ENCODE assay signal across 11 cellular contexts in genomic region chr11:460331-461199, GRCh38. TPM values are rescaled to one million over a fixed set of nuclear protein-coding genes. Genes with fewer than 3 reads are reported as not detected.
DNase-seq lines count a peak whose midpoint lies in the region; ATAC-seq, FAIRE-seq and TF ChIP-seq lines count a peak whose summit lies in the region.
"Had no signal": no experiment of that assay in that cellular context is flagged by ENCODE, and none has a peak within 500 bp of the region (broad histone marks: within the 10 kb centered on the region; RNA-seq: fewer than 3 reads in every experiment).

No MANE protein-coding gene starts in this region.

- no peak overlapping the region for H3K14ac ChIP-seq in H1 (ENCODE audit: insufficient read length)

- no peak for TF ChIP-seq POLR2A in H1 (IDR thresholded peaks at IDR 0.05; ENCODE audit: control extremely low read depth in 1 of 2, low read depth in 2 of 2, low read length in 2 of 2)

- H4K91ac ChIP-seq in H1 (replicated peaks; ENCODE audit: insufficient read length, low read length): no peak overlapping the region

- no peak for TF ChIP-seq EP300 in H1 (IDR thresholded peaks at IDR 0.05; ENCODE audit: borderline replicate concordance in 1 of 2, low read depth in 2 of 2, low read length in 2 of 2)

- DNase-seq in H1 (ENCODE audit: low read depth in 1 of 2, low spot score in 2 of 2) (no peak), mesendoderm (peak; percentile 34), KBM-7 (no peak)
- DNase-seq in activated T-cell treated with anti-CD3 and anti-CD28 coated beads, Interleukin-2, amount 50 U/mL, for 24 hours: no peak
- DNase-seq: immature natural killer cell; nucleus accumbens; stimulated activated CD4-positive, alpha-beta T cell treated with anti-CD3 and anti-CD28 coated beads, Interleukin-2, amount 100 ng/mL, for 24 hours; stimulated activated naive CD8-positive, alpha-beta T cell treated with anti-CD3 and anti-CD28 coated beads, Interleukin-15, amount 100 ng/mL, for 72 hours had no signal

- ATAC-seq in HG02885 (IDR thresholded peaks at IDR 0.05; ENCODE audit: poor library complexity, unreplicated experiment): no peak
- ATAC-seq: stimulated activated naive CD8-positive, alpha-beta T cell treated with anti-CD3 and anti-CD28 coated beads, Interleukin-15, amount 100 ng/mL, for 72 hours had no signal

- H3K9me3 Mint-ChIP-seq in activated T-cell treated with anti-CD3 and anti-CD28 coated beads, Interleukin-2, amount 50 U/mL, for 24 hours: no peaks in the 10 kb centered on the region
- H3K9me3 Mint-ChIP-seq: immature natural killer cell; stimulated activated naive CD8-positive, alpha-beta T cell treated with anti-CD3 and anti-CD28 coated beads, Interleukin-15, amount 100 ng/mL, for 72 hours had no signal

- H3K9me3 ChIP-seq in HEK293 (ENCODE audit: control insufficient read depth, insufficient read depth, low read depth, low read length) (no peaks in the 10 kb centered on the region), H1 (ENCODE audit: insufficient read depth in 2 of 2, low read depth in 1 of 2, low read length in 1 of 2) (no peaks in the 10 kb centered on the region)

- 90% methylated on average over 41 of the region's 41 CpGs; no CpG with 5 or more reads in 1 of the 2 experiments for WGBS in H1 (ENCODE audit: extremely low coverage in 1 of 2, insufficient coverage in 1 of 2, insufficient read length in 1 of 2, insufficient replicate concordance in 2 of 2, low coverage in 1 of 2, low lambda C conversion rate in 2 of 2, missing lambda C conversion rate in 1 of 2), 2 experiments
- no CpG with 5 or more reads among the region's 41 CpGs for WGBS in mesendoderm (ENCODE audit: extremely low coverage, insufficient coverage, low lambda C conversion rate)

- CTCF ChIA-PET in HEK293 (lab: Yijun Ruan, JAX): no interaction called here
- CTCF ChIA-PET in H1 (lab: Charles Lee; ENCODE audit: partially characterized antibody): interaction anchor here (0.6 to 1.2 kb wide), 2 partner anchors 13 to 24 kb away, joined by 3 to 6 read pairs; no protein-coding TSS in a partner anchor

- H4K20me1 ChIP-seq in H1 (replicated peaks in 1 of 2; ENCODE audit: control insufficient read depth in 1 of 2, insufficient read depth in 2 of 2, low read length in 2 of 2): peaks cover 1 to 18% of the 10 kb centered on the region in 2 experiments

- no peak overlapping the region for H3K9ac ChIP-seq in H1 (replicated peaks in 1 of 4; ENCODE audit: extremely low read depth in 1 of 4, low read depth in 3 of 4, low read length in 3 of 4)
- no peak overlapping the region for H3K9ac ChIP-seq in mesendoderm (ENCODE audit: low read length)

- no peak overlapping the region for H2BK15ac ChIP-seq in H1 (ENCODE audit: low read length)
- H2BK15ac ChIP-seq in mesendoderm (replicated peaks; ENCODE audit: low read depth): no peak overlapping the region

- H3K27ac ChIP-seq in HEK293 (ENCODE audit: extremely low read depth, low read depth, low read length) (no peak overlapping the region), H1 (ENCODE audit: low read depth, low read length) (no peak overlapping the region), mesendoderm (ENCODE audit: low read depth, low read length) (no peak overlapping the region)

- TF ChIP-seq RAD21 in H1 (IDR thresholded peaks at IDR 0.05 in 1 of 2, conservative IDR thresholded peaks at IDR 0.05 in 1 of 2; ENCODE audit: low read depth in 2 of 2, low read length in 2 of 2): no peak

- in situ Hi-C loops in KBM-7 (cut with MboI; ENCODE audit: low pct_unique_long_range_greater_than_20kb, low sequenced_read_pairs): no loop called here

- H3K4me3 ChIP-seq in HEK293 (ENCODE audit: low read depth, low read length) (no peak overlapping the region), H1 (ENCODE audit: extremely low read depth in 1 of 4, insufficient read depth in 2 of 4, low read depth in 3 of 4, low read length in 4 of 4) (no peak overlapping the region), mesendoderm (ENCODE audit: low read length) (no peak overlapping the region)

- H3K36me3 ChIP-seq in HEK293 (ENCODE audit: control insufficient read depth in 2 of 2, insufficient read depth in 1 of 2, low read length in 2 of 2) (peaks cover 0 to 64% of the 10 kb centered on the region in 2 experiments; a peak in 1 of 3 replicates), H1 (ENCODE audit: control insufficient read depth in 2 of 4, insufficient read depth in 4 of 4, low read length in 3 of 4) (peaks cover 5 to 13% (median 8%) of the 10 kb centered on the region in 4 experiments; a peak in 5 of 8 replicates), mesendoderm (ENCODE audit: control insufficient read depth, insufficient read depth, low read length) (peaks cover 3% of the 10 kb centered on the region)

- H2BK120ac ChIP-seq in H1 (replicated peaks; ENCODE audit: low read depth, low read length): no peak overlapping the region
- no peak overlapping the region for H2BK120ac ChIP-seq in mesendoderm (ENCODE audit: low read depth, low read length)

- H2BK5ac ChIP-seq in H1 (ENCODE audit: low read depth, low read length) (peak overlapping the region; percentile 35; the same call in 1 of the 2 replicates), mesendoderm (ENCODE audit: low read length) (no peak overlapping the region)

- no peak overlapping the region for H2BK20ac ChIP-seq in H1 (ENCODE audit: low read length)

- no peak overlapping the region for H4K5ac ChIP-seq in H1 (ENCODE audit: insufficient read length, low read depth, low read length)
- H4K5ac ChIP-seq in mesendoderm (ENCODE audit: low read length): no peak overlapping the region

- FAIRE-seq in H1 (lab: Jason Lieb, UNC): no peak
- FAIRE-seq: GM18507 had no signal

- H3K18ac ChIP-seq in H1 (ENCODE audit: extremely low read depth, low read length): no peak overlapping the region
- H3K18ac ChIP-seq in mesendoderm (ENCODE audit: low read length): no peak overlapping the region

- TF ChIP-seq CTCF in HEK293 (tag by site-specific recombination; IDR thresholded peaks at IDR 0.05) (no peak), H1 (IDR thresholded peaks at IDR 0.05; ENCODE audit: control extremely low read depth in 1 of 3, insufficient read depth in 1 of 3, low read depth in 1 of 3, low read length in 3 of 3) (no peak)

- H3K79me2 ChIP-seq in H1 (ENCODE audit: control insufficient read depth in 1 of 2, insufficient read depth in 2 of 2, low read length in 2 of 2) (peaks cover 10 to 40% of the 10 kb centered on the region in 2 experiments), mesendoderm (ENCODE audit: control insufficient read depth, insufficient read depth, low read length) (peaks cover 26% of the 10 kb centered on the region)

- peaks cover 71% of the 10 kb centered on the region for H3K36me3 Mint-ChIP-seq in activated T-cell treated with anti-CD3 and anti-CD28 coated beads, Interleukin-2, amount 50 U/mL, for 24 hours (ENCODE audit: low read depth)
- H3K36me3 Mint-ChIP-seq: immature natural killer cell had no signal

- no peaks in the 10 kb centered on the region for H3K4me1 ChIP-seq in HEK293 (ENCODE audit: control insufficient read depth, insufficient read depth, low read length)
- H3K4me1 ChIP-seq in H1 (replicated peaks in 1 of 4; ENCODE audit: control insufficient read depth in 3 of 4, insufficient read depth in 4 of 4, low read length in 3 of 4): peaks cover 0 to 17% (median 3%) of the 10 kb centered on the region in 4 experiments; a peak in 5 of 7 replicates
- H3K4me1 ChIP-seq in mesendoderm (ENCODE audit: control insufficient read depth, low read depth, low read length): no peaks in the 10 kb centered on the region

- H3K56ac ChIP-seq in H1 (replicated peaks; ENCODE audit: insufficient read length, low read depth, low read length) (no peak overlapping the region), mesendoderm (ENCODE audit: low read length) (no peak overlapping the region)

- H2AK5ac ChIP-seq in H1 (ENCODE audit: low read depth, low read length) (no peak overlapping the region), mesendoderm (ENCODE audit: low read length) (no peak overlapping the region)

- H3K27me3 ChIP-seq in H1 (replicated peaks in 1 of 4; ENCODE audit: control insufficient read depth in 3 of 4, extremely low read depth in 1 of 4, insufficient read depth in 3 of 4, low read length in 3 of 4) (no peaks in the 10 kb centered on the region), mesendoderm (ENCODE audit: insufficient read depth, low read length, poor library complexity) (no peaks in the 10 kb centered on the region)

- POLR2A ChIA-PET in HEK293 (lab: Yijun Ruan, JAX) (no interaction called here), H1 (lab: Charles Lee; ENCODE audit: partially characterized antibody) (interaction anchor here (1.7 to 2.5 kb wide), 2 partner anchors 10 to 11 kb away, joined by 4 to 11 read pairs; partner anchors contain the start of gene PTDSS2)

- H3K79me1 ChIP-seq in H1 (ENCODE audit: low read depth, low read length) (peaks cover 25% of the 10 kb centered on the region), mesendoderm (ENCODE audit: low read length) (peaks cover 20% of the 10 kb centered on the region)

- H3K23ac ChIP-seq in H1 (ENCODE audit: insufficient read length): no peak overlapping the region
- H3K23ac ChIP-seq in mesendoderm (ENCODE audit: low read length): no peak overlapping the region

- H3K27me3 Mint-ChIP-seq in activated T-cell treated with anti-CD3 and anti-CD28 coated beads, Interleukin-2, amount 50 U/mL, for 24 hours: no peaks in the 10 kb centered on the region
- H3K27me3 Mint-ChIP-seq: stimulated activated naive CD8-positive, alpha-beta T cell treated with anti-CD3 and anti-CD28 coated beads, Interleukin-15, amount 100 ng/mL, for 72 hours had no signal

- no peak overlapping the region for H2AFZ ChIP-seq in H1 (ENCODE audit: low read length)

- no peaks in the 10 kb centered on the region for H3K23me2 ChIP-seq in H1 (ENCODE audit: low read depth, low read length)

- no peak overlapping the region for H3K4me2 ChIP-seq in H1 (ENCODE audit: insufficient read depth in 1 of 2, low read depth in 2 of 2, low read length in 2 of 2)
- H3K4me2 ChIP-seq in mesendoderm (ENCODE audit: low read length): no peak overlapping the region

- no peak overlapping the region for H2BK12ac ChIP-seq in H1 (ENCODE audit: low read depth, low read length)

- no peak overlapping the region for H3K27ac Mint-ChIP-seq in activated T-cell treated with anti-CD3 and anti-CD28 coated beads, Interleukin-2, amount 50 U/mL, for 24 hours
- H3K27ac Mint-ChIP-seq: immature natural killer cell had no signal

- H3K4ac ChIP-seq in H1 (replicated peaks; ENCODE audit: insufficient read length, low read depth, low read length) (no peak overlapping the region), mesendoderm (ENCODE audit: low read depth, low read length) (no peak overlapping the region)

- no peak overlapping the region for H3K4me3 Mint-ChIP-seq in activated T-cell treated with anti-CD3 and anti-CD28 coated beads, Interleukin-2, amount 50 U/mL, for 24 hours
- H3K4me3 Mint-ChIP-seq: immature natural killer cell; stimulated activated naive CD8-positive, alpha-beta T cell treated with anti-CD3 and anti-CD28 coated beads, Interleukin-15, amount 100 ng/mL, for 72 hours had no signal

- H3K4me1 Mint-ChIP-seq in activated T-cell treated with anti-CD3 and anti-CD28 coated beads, Interleukin-2, amount 50 U/mL, for 24 hours (ENCODE audit: low read depth): peaks cover 24% of the 10 kb centered on the region

- no peak overlapping the region for H4K8ac ChIP-seq in H1 (ENCODE audit: extremely low read depth, insufficient read depth, low read length)
- H4K8ac ChIP-seq in mesendoderm (ENCODE audit: low read depth, low read length): no peak overlapping the region

RNA-seq across cellular contexts. Expression of gene PTDSS2, which starts 10.5 kb away (rescaled TPM):
- total RNA-seq in H1 (2021; fragmentation: NEBNext Ultra II Directional; extraction: Animal tissue kit (Norgen Biotek cat#: 25700)): 48.7 and 52.4 TPM in 2 replicates
- 68.2 and 108 TPM in 2 replicates for polyA plus RNA-seq in H1 (2011; rRNA removed)
- 69.7 TPM for polyA plus RNA-seq in H1 (2011; cell fraction: cytosol; rRNA removed)
- polyA plus RNA-seq in H1 (2011; cell fraction: nucleus; rRNA removed): 197 TPM
- polyA plus RNA-seq in H1 (2012, experiment 1 of 2): 33.3 to 60.1 TPM (median 54.3 TPM) in 4 replicates
- polyA plus RNA-seq in H1 (2012, experiment 2 of 2): 51.9 TPM
- 42.4 TPM for polyA plus RNA-seq in H1 (2013, experiment 1 of 2)
- polyA plus RNA-seq in H1 (2013, experiment 2 of 2): 39.1 TPM
- 49.6 and 57.3 TPM in 2 replicates for polyA minus RNA-seq in H1 (2011; rRNA and poly(A)+ RNA removed)
- polyA minus RNA-seq in H1 (2011; cell fraction: cytosol; rRNA and poly(A)+ RNA removed): 38.8 TPM
- polyA minus RNA-seq in H1 (2011; cell fraction: nucleus; rRNA and poly(A)+ RNA removed): 51.9 TPM
- 19.8 TPM for polyA plus RNA-seq in mesendoderm (2013, experiment 1 of 2)
- 19.4 TPM for polyA plus RNA-seq in mesendoderm (2013, experiment 2 of 2)

RNA-seq across cellular contexts. Expression of gene ANO9, which starts 18.8 kb away (rescaled TPM):
- 18.0 and 20.0 TPM in 2 replicates for total RNA-seq in H1 (2021; fragmentation: NEBNext Ultra II Directional; extraction: Animal tissue kit (Norgen Biotek cat#: 25700))
- 20.7 and 24.6 TPM in 2 replicates for polyA plus RNA-seq in H1 (2011; rRNA removed)
- polyA plus RNA-seq in H1 (2011; cell fraction: cytosol; rRNA removed): 19.7 TPM
- polyA plus RNA-seq in H1 (2011; cell fraction: nucleus; rRNA removed): 185 TPM
- 20.7 to 42.8 TPM (median 32.2 TPM) in 4 replicates for polyA plus RNA-seq in H1 (2012, experiment 1 of 2)
- polyA plus RNA-seq in H1 (2012, experiment 2 of 2): 11.9 TPM
- 14.6 TPM for polyA plus RNA-seq in H1 (2013, experiment 1 of 2)
- 13.7 TPM for polyA plus RNA-seq in H1 (2013, experiment 2 of 2)
- polyA minus RNA-seq in H1 (2011; rRNA and poly(A)+ RNA removed): 5.2 and 7.0 TPM in 2 replicates
- polyA minus RNA-seq in H1 (2011; cell fraction: cytosol; rRNA and poly(A)+ RNA removed): 5.6 TPM
- 19.3 TPM for polyA minus RNA-seq in H1 (2011; cell fraction: nucleus; rRNA and poly(A)+ RNA removed)
- polyA plus RNA-seq in mesendoderm (2013, experiment 1 of 2): 4.0 TPM
- polyA plus RNA-seq in mesendoderm (2013, experiment 2 of 2): 4.3 TPM

RNA-seq across cellular contexts. Expression of gene SIGIRR, which starts 45.8 kb away (rescaled TPM):
- total RNA-seq in H1 (2021; fragmentation: NEBNext Ultra II Directional; extraction: Animal tissue kit (Norgen Biotek cat#: 25700)): 66.3 and 68.9 TPM in 2 replicates
- 55.2 and 94.2 TPM in 2 replicates for polyA plus RNA-seq in H1 (2011; rRNA removed)
- 57.0 TPM for polyA plus RNA-seq in H1 (2011; cell fraction: cytosol; rRNA removed)
- 133 TPM for polyA plus RNA-seq in H1 (2011; cell fraction: nucleus; rRNA removed)
- 35.4 to 56.4 TPM (median 48.3 TPM) in 4 replicates for polyA plus RNA-seq in H1 (2012, experiment 1 of 2)
- 55.4 TPM for polyA plus RNA-seq in H1 (2012, experiment 2 of 2)
- polyA plus RNA-seq in H1 (2013, experiment 1 of 2): 51.9 TPM
- 52.5 TPM for polyA plus RNA-seq in H1 (2013, experiment 2 of 2)
- polyA minus RNA-seq in H1 (2011; rRNA and poly(A)+ RNA removed): 13.0 and 16.6 TPM in 2 replicates
- 26.2 TPM for polyA minus RNA-seq in H1 (2011; cell fraction: cytosol; rRNA and poly(A)+ RNA removed)
- 24.8 TPM for polyA minus RNA-seq in H1 (2011; cell fraction: nucleus; rRNA and poly(A)+ RNA removed)
- 24.9 TPM for polyA plus RNA-seq in mesendoderm (2013, experiment 1 of 2)
- polyA plus RNA-seq in mesendoderm (2013, experiment 2 of 2): 26.3 TPM

RNA-seq across cellular contexts. Expression of gene RNH1, which starts 46.5 kb away (rescaled TPM):
- total RNA-seq in H1 (2021; fragmentation: NEBNext Ultra II Directional; extraction: Animal tissue kit (Norgen Biotek cat#: 25700)): 49.8 and 53.4 TPM in 2 replicates
- 48.7 and 86.4 TPM in 2 replicates for polyA plus RNA-seq in H1 (2011; rRNA removed)
- polyA plus RNA-seq in H1 (2011; cell fraction: cytosol; rRNA removed): 60.1 TPM
- 139 TPM for polyA plus RNA-seq in H1 (2011; cell fraction: nucleus; rRNA removed)
- polyA plus RNA-seq in H1 (2012, experiment 1 of 2): 36.0 to 56.2 TPM (median 54.7 TPM) in 4 replicates
- 56.3 TPM for polyA plus RNA-seq in H1 (2012, experiment 2 of 2)
- 29.5 TPM for polyA plus RNA-seq in H1 (2013, experiment 1 of 2)
- 27.5 TPM for polyA plus RNA-seq in H1 (2013, experiment 2 of 2)
- polyA minus RNA-seq in H1 (2011; rRNA and poly(A)+ RNA removed): 29.0 and 44.4 TPM in 2 replicates
- 38.3 TPM for polyA minus RNA-seq in H1 (2011; cell fraction: cytosol; rRNA and poly(A)+ RNA removed)
- polyA minus RNA-seq in H1 (2011; cell fraction: nucleus; rRNA and poly(A)+ RNA removed): 63.2 TPM
- polyA plus RNA-seq in mesendoderm (2013, experiment 1 of 2): 31.3 TPM
- polyA plus RNA-seq in mesendoderm (2013, experiment 2 of 2): 31.7 TPM
